9 cellular contexts compared by ENCODE assay signal in the genomic region with DNA sequence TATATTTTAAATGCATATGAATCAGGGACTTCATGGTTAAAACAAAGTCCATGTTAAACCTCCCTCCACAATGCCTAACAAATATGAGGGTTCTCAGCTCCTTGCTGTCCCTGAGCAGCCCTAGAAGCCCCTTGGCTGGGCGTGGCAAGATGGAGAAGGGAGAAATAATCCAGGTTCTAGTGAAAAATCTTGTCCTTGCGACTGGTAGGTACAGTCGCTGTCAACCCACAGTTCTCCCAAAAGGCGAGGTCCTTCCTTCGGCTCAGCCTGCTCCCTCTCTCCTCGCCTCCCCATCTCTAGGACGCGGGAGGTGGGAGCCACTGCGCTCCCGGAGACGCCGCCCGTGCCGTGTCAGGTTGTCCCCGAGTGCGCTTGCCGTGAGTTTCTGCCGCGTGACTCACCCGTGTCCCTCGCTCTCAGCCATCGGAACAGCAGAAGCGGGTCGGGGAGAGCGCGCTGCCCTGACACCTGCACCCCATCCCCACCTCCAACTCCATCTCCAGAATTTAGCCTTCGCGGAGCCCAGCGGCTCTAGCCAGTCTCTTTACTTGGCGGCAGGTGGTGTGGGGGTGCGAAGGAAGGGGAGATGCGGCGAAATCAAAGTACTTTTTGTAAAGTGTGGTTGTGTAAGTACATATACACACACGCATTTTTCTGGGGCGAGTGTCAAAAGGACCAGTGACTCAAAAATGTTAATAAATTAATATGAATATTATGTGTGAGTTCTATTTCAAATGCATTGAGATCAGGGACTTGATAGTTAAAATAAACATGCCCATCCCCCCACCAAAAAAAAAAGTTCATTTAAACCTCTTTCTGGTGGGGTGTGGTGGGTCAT.
A peak's percentile ranks its signal among the peaks of the same experiment; 100 is the strongest.
DNase-seq lines count a peak whose midpoint lies in the region; ATAC-seq and TF ChIP-seq lines count a peak whose summit lies in the region.
"Had no signal": no experiment of that assay in that cellular context is flagged by ENCODE, and none has a peak within 500 bp of the region (broad histone marks: within the 10 kb centered on the region; RNA-seq: fewer than 3 reads in every experiment).

No MANE protein-coding gene starts in this region.

- H3K79me2 ChIP-seq in hepatocyte = no peaks in the 10 kb centered on the region

- peak overlapping the region; percentile 50 for H2AFZ ChIP-seq in hepatocyte

- TF ChIP-seq CTCF in adrenal gland (IDR thresholded peaks at IDR 0.05) (no peak), hepatocyte (IDR thresholded peaks at IDR 0.05; ENCODE audit: poor library complexity) (no peak), prostate gland (IDR thresholded peaks at IDR 0.05) (no peak)

- H3K9me2 ChIP-seq in hepatocyte (replicated peaks; ENCODE audit: insufficient read depth) = no peaks in the 10 kb centered on the region

- H3K4me3 ChIP-seq in adrenal gland = peak overlapping the region in 2 of 4 donors; percentile 6 to 57
- no peak overlapping the region for H3K4me3 ChIP-seq in hepatocyte
- H3K4me3 ChIP-seq in prostate gland = no peak overlapping the region

- ATAC-seq in GM21723 (IDR thresholded peaks at IDR 0.05; ENCODE audit: unreplicated experiment) (no peak), HG03097 (IDR thresholded peaks at IDR 0.05; ENCODE audit: low FRiP score, unreplicated experiment) (no peak)

- no peak for TF ChIP-seq POLR2A in adrenal gland (IDR thresholded peaks at IDR 0.05)
- TF ChIP-seq POLR2A in prostate gland (IDR thresholded peaks at IDR 0.05) = no peak

- intact Hi-C loops in adrenal gland (cut with DNase I) = no loop called here
- intact Hi-C loops in prostate gland (cut with DNase I) = no loop called here

- H3K27ac ChIP-seq in adrenal gland (no peak overlapping the region), hepatocyte (peak overlapping the region; percentile 81), prostate gland (no peak overlapping the region)

- 8 to 18% (median 9%) methylated on average over 20 to 35 of the region's 35 CpGs for WGBS in adrenal gland, 4 donors
- 25% methylated on average over 35 of the region's 35 CpGs for WGBS in hepatocyte (ENCODE audit: low lambda C conversion rate, missing lambda C conversion rate)
- WGBS in prostate gland = 5% methylated on average over 35 of the region's 35 CpGs

- DNase-seq in D341Med (ENCODE audit: low spot score) (peak; percentile 22), adrenal gland (peak; percentile 55 to 74 (median 66)), hepatocyte (ENCODE audit: low spot score) (peak; percentile 50), prostate gland (ENCODE audit: low spot score) (peak; percentile 6), NCI-H187 treated with DMSO at 0.1 percent for 48 hours (lab: John Stamatoyannopoulos, UW) (no peak), NOMO-1 treated with DMSO at 0.1 percent for 48 hours (lab: John Stamatoyannopoulos, UW; ENCODE audit: unreplicated experiment) (no peak)
- DNase-seq: GDM1 had no signal

- no peaks in the 10 kb centered on the region for H4K20me1 ChIP-seq in hepatocyte (ENCODE audit: insufficient read depth, poor library complexity, severe bottlenecking)

- peaks cover 4 to 19% of the 10 kb centered on the region in 2 donors for H3K4me1 ChIP-seq in adrenal gland (replicated peaks in 1 of 2)
- peaks cover 9% of the 10 kb centered on the region for H3K4me1 ChIP-seq in hepatocyte (ENCODE audit: insufficient read depth)
- no peaks in the 10 kb centered on the region for H3K4me1 ChIP-seq in prostate gland (replicated peaks)

- H3K27me3 ChIP-seq in adrenal gland (no peaks in the 10 kb centered on the region), hepatocyte (peaks cover 4% of the 10 kb centered on the region), prostate gland (replicated peaks; ENCODE audit: insufficient read depth) (no peaks in the 10 kb centered on the region)

- H3K9me3 ChIP-seq in adrenal gland (replicated peaks in 1 of 3) (no peaks in the 10 kb centered on the region), hepatocyte (ENCODE audit: low read depth) (no peaks in the 10 kb centered on the region), prostate gland (no peaks in the 10 kb centered on the region)

- peak overlapping the region; percentile 76 for H3K4me2 ChIP-seq in hepatocyte

- no peaks in the 10 kb centered on the region for H3K36me3 ChIP-seq in adrenal gland (replicated peaks in 1 of 2)
- H3K36me3 ChIP-seq in hepatocyte (replicated peaks; ENCODE audit: insufficient read depth, low read depth) = no peaks in the 10 kb centered on the region
- no peaks in the 10 kb centered on the region for H3K36me3 ChIP-seq in prostate gland

Comparison
In these comparisons a context has a peak if more than half of its experiments do, and no peak if none do; other contexts are left out.
1. DNase-seq: peak in D341Med (single experiment), adrenal gland (7 of 7), hepatocyte (single experiment) and prostate gland (single experiment); none in NCI-H187 treated with DMSO at 0.1 percent for 48 hours (single experiment) and NOMO-1 treated with DMSO at 0.1 percent for 48 hours (single experiment).